Comparison of ENCODE assay signal across 8 cellular contexts in genomic region chr2:219175486-219175885, GRCh38. TPM values are rescaled to one million over a fixed set of nuclear protein-coding genes. Genes with fewer than 3 reads are reported as not detected.
DNase-seq lines count a peak whose midpoint lies in the region; ATAC-seq, FAIRE-seq and TF ChIP-seq lines count a peak whose summit lies in the region.

No MANE protein-coding gene starts in this region.

- POLR2A ChIA-PET in A549 (lab: Yijun Ruan, JAX) = interaction anchor here (2.5 kb wide), 1 partner anchor 31 kb away, joined by 12 read pairs; the partner anchor contains the start of gene ZFAND2B

- H3K27me3 ChIP-seq in body of pancreas = no peaks in the 10 kb centered on the region
- H3K27me3 ChIP-seq in muscle layer of duodenum (ENCODE audit: low read depth, low read length) = no peaks in the 10 kb centered on the region

- TF ChIP-seq RAD21 in A549 (conservative IDR thresholded peaks at IDR 0.05 in 1 of 2, IDR thresholded peaks at IDR 0.05 in 1 of 2) = no peak

- ATAC-seq in A549 (no peak), body of pancreas (no peak), GM19395 (IDR thresholded peaks at IDR 0.05; ENCODE audit: unreplicated experiment) (no peak)

- H3K27ac ChIP-seq in A549 = peak overlapping the region in 1 of 2 experiments; percentile 96; a peak in 1 of 6 replicates
- H3K27ac ChIP-seq in body of pancreas = peak overlapping the region in 3 of 4 donors; percentile 96 to 99 (median 97)
- peak overlapping the region; percentile 100 for H3K27ac ChIP-seq in muscle layer of duodenum (ENCODE audit: low read length)

- peak overlapping the region; percentile 94 for H3K4me3 Mint-ChIP-seq in HFFc6

- no peak for TF ChIP-seq CTCF in A549 (IDR thresholded peaks at IDR 0.05)
- TF ChIP-seq CTCF in HFFc6 (IDR thresholded peaks at IDR 0.05) = no peak
- TF ChIP-seq CTCF in body of pancreas (IDR thresholded peaks at IDR 0.05) = no peak

- peaks cover 15% of the 10 kb centered on the region for H3K4me1 ChIP-seq in A549
- peaks cover 34% of the 10 kb centered on the region for H3K4me1 ChIP-seq in body of pancreas
- H3K4me1 ChIP-seq in muscle layer of duodenum (ENCODE audit: control insufficient read depth in 1 of 2, insufficient read depth in 2 of 2, low read length in 2 of 2) = peaks cover 19 to 40% of the 10 kb centered on the region in 2 donors

- DNase-seq in A549 (ENCODE audit: low read depth in 1 of 2, low spot score in 1 of 2) = no peak
- DNase-seq in HFFc6 = no peak
- DNase-seq in body of pancreas = no peak
- no peak for DNase-seq in RCC 7860 (ENCODE audit: low spot score)
- no peak for DNase-seq in RPMI8226
- no peak for DNase-seq in islet precursor cell

- 73% methylated on average over 7 of the region's 7 CpGs for WGBS in A549 (ENCODE audit: missing lambda C conversion rate)
- WGBS in body of pancreas, 2 donors = 68 to 69% methylated on average over 7 of the region's 7 CpGs

- CTCF ChIA-PET in A549 (lab: Yijun Ruan, JAX) = interaction anchor here (0.6 to 10.6 kb wide), 15 partner anchors 10 to 213 kb away, joined by 3 to 177 read pairs (median 6); partner anchors contain the start of genes ABCB6, DNAJB2 and NHEJ1

- FAIRE-seq in A549 (lab: Jason Lieb, UNC) = no peak
- FAIRE-seq in RCC 7860 (lab: Jason Lieb, UNC) = no peak

- H3K36me3 ChIP-seq in body of pancreas (replicated peaks in 1 of 2; ENCODE audit: insufficient read depth in 1 of 2, low read depth in 2 of 2) (peaks cover 0 to 11% of the 10 kb centered on the region in 2 donors), muscle layer of duodenum (ENCODE audit: control insufficient read depth in 1 of 2, insufficient read depth in 2 of 2, low read length in 2 of 2) (peaks cover 35 to 38% of the 10 kb centered on the region in 2 donors)

- H3K4me1 Mint-ChIP-seq in HFFc6 (ENCODE audit: low read depth) = peaks cover 48% of the 10 kb centered on the region

- H3K4me3 ChIP-seq in A549 (no peak overlapping the region; the same call in 2 of the 3 replicates), body of pancreas (no peak overlapping the region), muscle layer of duodenum (ENCODE audit: low read depth in 1 of 2, low read length in 2 of 2) (peak overlapping the region; percentile 88 to 89)

- no peak overlapping the region for H3K27ac Mint-ChIP-seq in HFFc6

- peaks cover 22% of the 10 kb centered on the region for H3K36me3 Mint-ChIP-seq in HFFc6 (ENCODE audit: low read depth)

- peaks cover 2% of the 10 kb centered on the region for H3K27me3 Mint-ChIP-seq in HFFc6 (ENCODE audit: insufficient read depth)

- H3K9me3 ChIP-seq in A549 (no peaks in the 10 kb centered on the region), body of pancreas (no peaks in the 10 kb centered on the region), muscle layer of duodenum (ENCODE audit: control insufficient read depth in 1 of 2, low read length in 2 of 2) (no peaks in the 10 kb centered on the region)

- intact Hi-C loops in body of pancreas (cut with DNase I) = loop anchor here (10.0 kb wide), 1 partner anchor 49 kb away; the partner anchor contains the start of genes ANKZF1 and ATG9A

- peak overlapping the region; percentile 84 for H3K4me2 ChIP-seq in A549

- no peak for TF ChIP-seq EP300 in A549 (IDR thresholded peaks at IDR 0.05)

- no peak for TF ChIP-seq POLR2A in A549 (IDR thresholded peaks at IDR 0.05; ENCODE audit: low read length)
- no peak for TF ChIP-seq POLR2A in body of pancreas (IDR thresholded peaks at IDR 0.05)

- no peaks in the 10 kb centered on the region for H3K9me3 Mint-ChIP-seq in HFFc6

TF ChIP-seq in A549, 52 proteins besides CTCF, POLR2A, EP300 and RAD21:
- TF ChIP-seq TP53 (CRISPR knock-in tag; IDR thresholded peaks at IDR 0.05) = no peak
- no peak for TF ChIP-seq ZC3H11A (IDR thresholded peaks at IDR 0.05)
- TF ChIP-seq PHF8 (IDR thresholded peaks at IDR 0.05; ENCODE audit: borderline replicate concordance, low read depth) = no peak

RNA-seq across cellular contexts. Expression of gene CNPPD1, which starts 1.2 kb away (rescaled TPM):
- 22.1 and 27.6 TPM in 2 replicates for polyA plus RNA-seq in A549 (2011; rRNA removed)
- polyA plus RNA-seq in A549 (2012; cell fraction: cytosol; rRNA removed) = 41.0 and 41.2 TPM in 2 replicates
- polyA plus RNA-seq in A549 (2012; cell fraction: nucleus; rRNA removed) = 83.3 and 89.3 TPM in 2 replicates
- polyA plus RNA-seq in A549 (2017; fragmentation: RNase III; extraction: RNeasy Plus Mini Kit Qiagen cat#74134 plus additional on column Dnase treatment) = 22.4 to 24.0 TPM (median 23.6 TPM) in 3 replicates
- polyA minus RNA-seq in A549 (2011; rRNA and poly(A)+ RNA removed) = 12.2 and 14.7 TPM in 2 replicates
- 10 to 100 TPM; 37.9 to 46.2 (median 42.2) TPM for total RNA-seq in HFFc6 (2021; fragmentation: NEBNext Ultra II Directional; extraction: Animal tissue kit (Norgen Biotek cat#: 25700))
- 10 to 100 TPM; 25.7 to 27.4 TPM for total RNA-seq in body of pancreas

RNA-seq across cellular contexts. Expression of gene RETREG2, which starts 2.6 kb away (rescaled TPM):
- polyA plus RNA-seq in A549 (2011; rRNA removed) = 67.5 and 83.2 TPM in 2 replicates
- polyA plus RNA-seq in A549 (2012; cell fraction: cytosol; rRNA removed) = 48.2 and 58.2 TPM in 2 replicates
- 60.7 and 75.4 TPM in 2 replicates for polyA plus RNA-seq in A549 (2012; cell fraction: nucleus; rRNA removed)
- polyA plus RNA-seq in A549 (2017; fragmentation: RNase III; extraction: RNeasy Plus Mini Kit Qiagen cat#74134 plus additional on column Dnase treatment) = 42.7 to 53.3 TPM (median 52.8 TPM) in 3 replicates
- polyA minus RNA-seq in A549 (2011; rRNA and poly(A)+ RNA removed) = 105 and 129 TPM in 2 replicates
- 100 to 1,000 TPM in 1 of 6 experiments, 10 to 100 TPM in 5; 77.3 to 102 (median 85.5) TPM for total RNA-seq in HFFc6 (2021; fragmentation: NEBNext Ultra II Directional; extraction: Animal tissue kit (Norgen Biotek cat#: 25700))
- total RNA-seq in body of pancreas = 10 to 100 TPM; 41.9 to 43.6 TPM

RNA-seq across cellular contexts. Expression of gene SLC23A3, which starts 5.7 kb away (rescaled TPM):
- polyA plus RNA-seq in A549 (2011; rRNA removed) (0.39 and 0.66 TPM in 2 replicates), A549 (2017; fragmentation: RNase III; extraction: RNeasy Plus Mini Kit Qiagen cat#74134 plus additional on column Dnase treatment) (0.80 to 0.90 TPM (median 0.83 TPM) in 3 replicates)
- 0.17 and 0.23 TPM in 2 replicates for polyA plus RNA-seq in A549 (2012; cell fraction: cytosol; rRNA removed)
- 2.7 and 3.2 TPM in 2 replicates for polyA plus RNA-seq in A549 (2012; cell fraction: nucleus; rRNA removed)
- polyA minus RNA-seq in A549 (2011; rRNA and poly(A)+ RNA removed) = 1.1 TPM in 2 replicates
- 1 to 10 TPM in 2 of 6 experiments, under 1 TPM in 4; 0.36 to 1.5 (median 0.88) TPM for total RNA-seq in HFFc6 (2021; fragmentation: NEBNext Ultra II Directional; extraction: Animal tissue kit (Norgen Biotek cat#: 25700))
- 1 to 10 TPM; 3.1 to 8.2 TPM for total RNA-seq in body of pancreas

RNA-seq across cellular contexts. Expression of gene NHEJ1, which starts 14.9 kb away (rescaled TPM):
- polyA plus RNA-seq in A549 (2011; rRNA removed) = 31.8 and 34.7 TPM in 2 replicates
- 16.2 and 22.3 TPM in 2 replicates for polyA plus RNA-seq in A549 (2012; cell fraction: cytosol; rRNA removed)
- polyA plus RNA-seq in A549 (2012; cell fraction: nucleus; rRNA removed) = 7.5 and 9.9 TPM in 2 replicates
- polyA plus RNA-seq in A549 (2017; fragmentation: RNase III; extraction: RNeasy Plus Mini Kit Qiagen cat#74134 plus additional on column Dnase treatment) = 18.5 to 19.1 TPM (median 18.8 TPM) in 3 replicates
- 39.6 and 56.0 TPM in 2 replicates for polyA minus RNA-seq in A549 (2011; rRNA and poly(A)+ RNA removed)
- 10 to 100 TPM; 12.0 to 16.6 (median 14.1) TPM for total RNA-seq in HFFc6 (2021; fragmentation: NEBNext Ultra II Directional; extraction: Animal tissue kit (Norgen Biotek cat#: 25700))
- total RNA-seq in body of pancreas = 1 to 10 TPM; 8.9 to 9.3 TPM

RNA-seq across cellular contexts. Expression of gene ZFAND2B, which starts 31.1 kb away (rescaled TPM):
- 29.1 and 30.3 TPM in 2 replicates for polyA plus RNA-seq in A549 (2011; rRNA removed)
- 34.8 and 43.2 TPM in 2 replicates for polyA plus RNA-seq in A549 (2012; cell fraction: cytosol; rRNA removed)
- 61.1 and 66.1 TPM in 2 replicates for polyA plus RNA-seq in A549 (2012; cell fraction: nucleus; rRNA removed)
- polyA plus RNA-seq in A549 (2017; fragmentation: RNase III; extraction: RNeasy Plus Mini Kit Qiagen cat#74134 plus additional on column Dnase treatment) = 18.8 to 21.2 TPM (median 19.0 TPM) in 3 replicates
- 39.6 and 40.4 TPM in 2 replicates for polyA minus RNA-seq in A549 (2011; rRNA and poly(A)+ RNA removed)
- 10 to 100 TPM; 28.8 to 39.6 (median 33.1) TPM for total RNA-seq in HFFc6 (2021; fragmentation: NEBNext Ultra II Directional; extraction: Animal tissue kit (Norgen Biotek cat#: 25700))
- total RNA-seq in body of pancreas = 10 to 100 TPM; 36.9 to 43.3 TPM

Comparison
In these comparisons a context has a peak if more than half of its experiments do, and no peak if none do; other contexts are left out.
1. H3K4me3 ChIP-seq: peak in muscle layer of duodenum (2 of 2); none in A549 (single experiment) and body of pancreas (0 of 2).